ENCODE assay signal across 8 cellular contexts in the genomic region with DNA sequence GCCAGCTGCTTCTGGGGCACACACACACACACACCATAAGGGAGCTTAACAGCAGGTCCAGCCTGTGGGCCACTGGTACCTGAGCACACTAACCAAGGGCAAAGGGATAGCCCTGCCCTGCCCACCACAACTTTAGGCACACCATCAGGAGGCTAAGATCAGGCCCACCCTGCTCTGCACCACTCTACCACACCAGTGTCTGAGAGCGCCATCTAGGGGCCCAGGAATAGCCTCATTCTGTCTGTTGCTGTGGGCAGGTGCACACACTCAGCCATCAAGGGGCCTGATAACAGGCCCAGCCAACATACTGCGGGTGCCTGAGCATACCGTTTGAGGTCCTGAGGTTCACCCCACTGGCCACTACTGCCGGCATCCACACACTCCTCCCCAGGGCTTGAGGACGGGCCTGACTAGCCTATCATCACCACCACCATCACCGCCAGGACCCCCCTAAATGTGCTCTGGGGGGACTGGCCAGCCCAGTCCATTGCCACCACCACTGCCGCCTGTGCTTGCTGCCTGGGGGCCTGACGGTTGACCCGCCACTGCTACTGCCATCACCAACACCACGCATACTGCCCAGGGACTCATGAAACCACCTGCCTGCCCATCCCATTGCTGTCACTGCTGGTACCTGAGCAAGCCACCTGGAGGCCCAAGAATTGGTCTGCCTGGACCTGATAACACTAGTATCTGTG. TPM values are rescaled to one million over a fixed set of nuclear protein-coding genes. Genes with fewer than 3 reads are reported as not detected.
DNase-seq lines count a peak whose midpoint lies in the region; ATAC-seq and TF ChIP-seq lines count a peak whose summit lies in the region.

No MANE protein-coding gene starts in this region.

- TF ChIP-seq CTCF in AG04450 (IDR thresholded peaks at IDR 0.05; ENCODE audit: low read depth, low read length) (peak; percentile 29), mammary epithelial cell (conservative IDR thresholded peaks at IDR 0.05 in 1 of 2, IDR thresholded peaks at IDR 0.05 in 1 of 2; ENCODE audit: extremely low read depth in 1 of 2, insufficient read depth in 1 of 2, low read depth in 1 of 2, low read length in 2 of 2) (peak; percentile 38 to 45), neural progenitor cell (IDR thresholded peaks at IDR 0.05) (peak; percentile 59)

- dilution Hi-C loops in mammary epithelial cell (cut with HindIII; ENCODE audit: low sequenced_read_pairs): no loop called here

- CTCF ChIA-PET in AG04450 (lab: Charles Lee): interaction anchor here (0.7 to 2.5 kb wide), 2 partner anchors 9 to 11 kb away, joined by 3 to 11 read pairs; no protein-coding TSS in a partner anchor
- CTCF ChIA-PET in mammary epithelial cell (lab: Charles Lee; ENCODE audit: low non-redundant PET): no interaction called here

- no peaks in the 10 kb centered on the region for H4K20me1 ChIP-seq in mammary epithelial cell (ENCODE audit: insufficient read depth, low read length)
- peaks cover 45% of the 10 kb centered on the region for H4K20me1 ChIP-seq in neural progenitor cell (ENCODE audit: low read depth)

- H3K4me3 ChIP-seq in AG04450 (ENCODE audit: low read depth, low read length) (no peak overlapping the region), mammary epithelial cell (replicated peaks in 1 of 3; ENCODE audit: insufficient read depth in 1 of 3, low read depth in 2 of 3, low read length in 3 of 3) (no peak overlapping the region), neural progenitor cell (no peak overlapping the region)

- no peak for DNase-seq in AG04450 (ENCODE audit: low read depth, low spot score)
- peak; percentile 11 for DNase-seq in SW480 (ENCODE audit: low spot score)
- no peak for DNase-seq in mammary epithelial cell
- peak; percentile 65 for DNase-seq in neural progenitor cell (ENCODE audit: low spot score)
- DNase-seq in DMS153 (lab: John Stamatoyannopoulos, UW): no peak
- DNase-seq in NCI-H1694 treated with DMSO at 0.1 percent for 48 hours (lab: John Stamatoyannopoulos, UW): no peak

- no peaks in the 10 kb centered on the region for H3K4me1 Mint-ChIP-seq in neural progenitor cell

- in situ Hi-C loops in mammary epithelial cell (cut with MboI; ENCODE audit: low sequenced_read_pairs in 2 of 2): loop anchor here in 1 of 2 donors (25.0 kb wide), 1 partner anchor 298 kb away; no protein-coding TSS in a partner anchor

- H3K9me3 ChIP-seq in AG04450 (ENCODE audit: control insufficient read depth, insufficient read depth, low read length) (no peaks in the 10 kb centered on the region), mammary epithelial cell (replicated peaks; ENCODE audit: insufficient read depth, low read length) (no peaks in the 10 kb centered on the region), neural progenitor cell (ENCODE audit: low read depth) (no peaks in the 10 kb centered on the region)

- H3K4me2 ChIP-seq in mammary epithelial cell (ENCODE audit: insufficient read depth, low read depth, low read length) (no peak overlapping the region), neural progenitor cell (no peak overlapping the region)

- no peaks in the 10 kb centered on the region for H3K4me1 ChIP-seq in mammary epithelial cell (ENCODE audit: insufficient read depth, low read length)
- H3K4me1 ChIP-seq in neural progenitor cell: no peaks in the 10 kb centered on the region

- WGBS in mammary epithelial cell (ENCODE audit: low coverage, missing lambda C conversion rate): 95% methylated on average over 8 of the region's 10 CpGs

- H3K9ac ChIP-seq in mammary epithelial cell (ENCODE audit: insufficient read depth, low read length): no peak overlapping the region
- no peak overlapping the region for H3K9ac ChIP-seq in neural progenitor cell

- no TSS peak for BruUV-seq in mammary epithelial cell (replicated peaks; lab: Mats Ljungman, UMichigan)

- intact Hi-C loops in mammary epithelial cell (cut with micrococcal nuclease): no loop called here

- H3K4me3 Mint-ChIP-seq in neural progenitor cell: no peak overlapping the region

- H3K36me3 Mint-ChIP-seq in neural progenitor cell: peaks cover 45% of the 10 kb centered on the region

- H3K27me3 Mint-ChIP-seq in neural progenitor cell (ENCODE audit: insufficient read depth, low read depth): peaks cover 6% of the 10 kb centered on the region

- ATAC-seq in GM18909 (IDR thresholded peaks at IDR 0.05; ENCODE audit: poor library complexity, unreplicated experiment) (peak; percentile 60), GM18907 (IDR thresholded peaks at IDR 0.05; ENCODE audit: unreplicated experiment) (no peak)

- H3K36me3 ChIP-seq in mammary epithelial cell (ENCODE audit: insufficient read depth, low read length): peaks cover 3% of the 10 kb centered on the region
- no peaks in the 10 kb centered on the region for H3K36me3 ChIP-seq in neural progenitor cell

- peaks cover 21% of the 10 kb centered on the region for H3K79me2 ChIP-seq in mammary epithelial cell (ENCODE audit: insufficient read depth, low read length)
- peaks cover 85% of the 10 kb centered on the region for H3K79me2 ChIP-seq in neural progenitor cell (ENCODE audit: low read depth)

- H2AFZ ChIP-seq in mammary epithelial cell (ENCODE audit: low read depth, low read length): no peak overlapping the region
- no peak overlapping the region for H2AFZ ChIP-seq in neural progenitor cell (replicated peaks)

- no peaks in the 10 kb centered on the region for H3F3A ChIP-seq in neural progenitor cell (ENCODE audit: low read depth)

- POLR2A ChIA-PET in AG04450 (lab: Yijun Ruan, JAX): no interaction called here

- H3K27ac ChIP-seq in AG04450 (ENCODE audit: low read depth, low read length) (no peak overlapping the region), mammary epithelial cell (ENCODE audit: insufficient read depth, low read depth, low read length) (no peak overlapping the region), neural progenitor cell (no peak overlapping the region)

- H3K9me3 Mint-ChIP-seq in neural progenitor cell: peaks cover 15% of the 10 kb centered on the region

- H3K27me3 ChIP-seq in AG04450 (ENCODE audit: control insufficient read depth, insufficient read depth, low read length) (no peaks in the 10 kb centered on the region), mammary epithelial cell (ENCODE audit: insufficient read depth, low read length) (no peaks in the 10 kb centered on the region), neural progenitor cell (no peaks in the 10 kb centered on the region)

- H3K27ac Mint-ChIP-seq in neural progenitor cell: no peak overlapping the region

RNA-seq across cellular contexts. Expression of a gene that starts 31.3 kb away (rescaled TPM):
- 26.7 and 33.8 TPM in 2 replicates for polyA plus RNA-seq in AG04450 (2011; rRNA removed)
- polyA minus RNA-seq in AG04450 (2011; rRNA and poly(A)+ RNA removed): 12.8 and 13.7 TPM in 2 replicates
- total RNA-seq in mammary epithelial cell: 10 to 100 TPM; 14.0 to 21.1 TPM
- polyA plus RNA-seq in mammary epithelial cell: 22.0 TPM
- 5.8 TPM for polyA minus RNA-seq in mammary epithelial cell
- total RNA-seq in neural progenitor cell (ENCODE audit: low replicate concordance): 63.7 and 77.6 TPM in 2 replicates

RNA-seq across cellular contexts. Expression of a gene that starts 31.4 kb away (rescaled TPM):
- 12.4 and 16.3 TPM in 2 replicates for polyA plus RNA-seq in AG04450 (2011; rRNA removed)
- polyA minus RNA-seq in AG04450 (2011; rRNA and poly(A)+ RNA removed): 4.0 and 7.9 TPM in 2 replicates
- total RNA-seq in mammary epithelial cell: 10 to 100 TPM; 15.3 to 18.4 TPM
- polyA plus RNA-seq in mammary epithelial cell: 9.2 TPM
- 34.0 TPM for polyA minus RNA-seq in mammary epithelial cell
- total RNA-seq in neural progenitor cell (ENCODE audit: low replicate concordance): 12.5 and 18.8 TPM in 2 replicates

Comparison
In these comparisons a context has a peak if more than half of its experiments do, and no peak if none do; other contexts are left out.
1. DNase-seq: peak in SW480 (single experiment) and neural progenitor cell (single experiment); none in AG04450 (single experiment), mammary epithelial cell (single experiment), DMS153 (single experiment) and NCI-H1694 treated with DMSO at 0.1 percent for 48 hours (single experiment).
2. Peak in every context shown above with its lines, with median percentiles within 50 percentile points of each other: CTCF ChIP-seq.